ENCODE assay signal across 13 cellular contexts in the genomic region with DNA sequence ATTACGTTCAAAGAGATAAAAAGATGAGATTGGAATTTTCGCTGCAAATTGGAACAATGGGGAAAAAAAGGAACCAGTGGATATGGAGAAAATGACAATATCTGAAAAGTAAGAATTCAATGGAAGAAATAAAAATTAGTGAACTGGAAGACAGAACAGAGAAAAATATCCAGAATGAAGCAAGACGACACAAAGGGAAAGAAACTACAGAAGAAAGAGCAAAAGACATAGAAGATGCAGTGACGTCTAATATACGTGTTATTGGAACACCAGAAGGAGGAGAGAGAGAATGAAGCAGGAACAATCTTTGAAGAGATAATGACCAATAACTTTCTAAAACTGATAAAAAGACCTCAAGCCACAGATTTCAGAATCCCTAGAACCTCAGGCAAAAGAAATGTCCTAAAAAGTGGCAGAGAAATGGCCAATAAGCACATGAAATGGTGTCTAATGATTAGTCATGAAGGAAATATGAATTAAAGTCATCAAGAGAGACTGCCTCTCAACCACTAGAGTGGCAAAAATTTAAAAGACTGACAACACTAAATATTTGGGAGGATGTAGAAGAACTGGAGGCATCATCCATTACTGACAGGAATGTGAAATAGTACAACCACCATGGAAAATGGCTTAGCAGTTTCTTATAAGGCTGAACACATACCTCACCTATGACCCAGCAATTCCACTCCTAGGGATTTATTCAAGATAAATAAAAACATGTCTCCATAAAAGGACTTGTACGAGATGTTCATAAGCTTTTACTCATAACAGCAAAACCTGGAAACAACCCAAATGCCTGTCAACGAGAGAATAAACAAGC. TPM values are rescaled to one million over a fixed set of nuclear protein-coding genes. Genes with fewer than 3 reads are reported as not detected.
DNase-seq lines count a peak whose midpoint lies in the region; ATAC-seq and TF ChIP-seq lines count a peak whose summit lies in the region.
"Had no signal": no experiment of that assay in that cellular context is flagged by ENCODE, and none has a peak within 500 bp of the region (broad histone marks: within the 10 kb centered on the region; RNA-seq: fewer than 3 reads in every experiment).

No MANE protein-coding gene starts in this region.

- TF ChIP-seq POLR2A in esophagus squamous epithelium (IDR thresholded peaks at IDR 0.05) (no peak), GM18505 (IDR thresholded peaks at IDR 0.05; ENCODE audit: borderline replicate concordance, extremely low read depth, insufficient read depth, insufficient read length) (no peak)

- H3K36me3 ChIP-seq in esophagus squamous epithelium, result no peaks in the 10 kb centered on the region
- H3K36me3 ChIP-seq: transverse colon had no signal

- H3K9me3 ChIP-seq in esophagus squamous epithelium, result no peaks in the 10 kb centered on the region
- H3K9me3 ChIP-seq: transverse colon had no signal

- H3K4me3 ChIP-seq in esophagus squamous epithelium, result no peak overlapping the region
- no peak overlapping the region for H3K4me3 ChIP-seq in skeletal muscle cell (ENCODE audit: low read depth, low read length)
- H3K4me3 ChIP-seq: transverse colon had no signal

- POLR2A ChIA-PET in RWPE1 (lab: Yijun Ruan, JAX; ENCODE audit: low non-redundant PET), result no interaction called here

- H3K27me3 ChIP-seq in esophagus squamous epithelium, result no peaks in the 10 kb centered on the region
- H3K27me3 ChIP-seq: transverse colon had no signal

- H3K27ac ChIP-seq in RWPE1, result no peak overlapping the region; the same call in 1 of the 2 replicates
- H3K27ac ChIP-seq in esophagus squamous epithelium, result peak overlapping the region in 3 of 4 donors; percentile 45 to 84 (median 73)

- intact Hi-C loops in esophagus squamous epithelium (cut with DNase I), result no loop called here

- peaks cover 7 to 50% (median 12%) of the 10 kb centered on the region in 3 donors for H3K4me1 ChIP-seq in esophagus squamous epithelium

- DNase-seq in H4 (ENCODE audit: low spot score) (peak; percentile 68), RWPE1 (ENCODE audit: low spot score) (peak; percentile 60), esophagus squamous epithelium (lab: John Stamatoyannopoulos, UW) (no peak), skeletal muscle cell (ENCODE audit: low read depth) (peak; percentile 92), NCI-H146 (lab: John Stamatoyannopoulos, UW) (no peak), NCI-H2196 treated with DMSO at 0.1 percent for 48 hours (lab: John Stamatoyannopoulos, UW; ENCODE audit: unreplicated experiment) (no peak), GM19238 (ENCODE audit: insufficient read length, low spot score) (no peak)
- DNase-seq: activated CD4-positive, alpha-beta memory T cell treated with anti-CD3 and anti-CD28 coated beads, Interleukin-2, amount 10 ng/mL, durations not matched to agents 7 days and 5 days; Karpas-422; NCI-H510A treated with DMSO at 0.1 percent for 48 hours; transverse colon had no signal

- CTCF ChIA-PET in RWPE1 (lab: Yijun Ruan, JAX), result no interaction called here

- WGBS in esophagus squamous epithelium, 2 donors, result 74 to 77% methylated on average over 7 of the region's 7 CpGs

- TF ChIP-seq CTCF in RWPE1 (conservative IDR thresholded peaks at IDR 0.05; ENCODE audit: low read depth), result no peak
- TF ChIP-seq CTCF in esophagus squamous epithelium (IDR thresholded peaks at IDR 0.05), result peak in 1 of 6 experiments; percentile 31

- ATAC-seq in GM18505 (IDR thresholded peaks at IDR 0.05; ENCODE audit: unreplicated experiment), result no peak
- ATAC-seq: left lobe of liver had no signal

RNA-seq across cellular contexts. Expression of gene GADD45B, which starts 56.5 kb away (rescaled TPM):
- 14.3 and 82.3 TPM in 2 replicates for total RNA-seq in H4 (2014; rRNA removed; shearing (Covaris generic))
- 10 to 100 TPM; 21.6 to 40.1 (median 28.7) TPM for total RNA-seq in esophagus squamous epithelium

Comparison
In these comparisons a context has a peak if more than half of its experiments do, and no peak if none do; other contexts are left out.
1. DNase-seq: peak in H4 (single experiment), RWPE1 (single experiment) and skeletal muscle cell (single experiment); none in esophagus squamous epithelium (single experiment), NCI-H146 (single experiment), NCI-H2196 treated with DMSO at 0.1 percent for 48 hours (single experiment) and GM19238 (single experiment).